ENCODE assay signal across 23 cellular contexts in the genomic region with DNA sequence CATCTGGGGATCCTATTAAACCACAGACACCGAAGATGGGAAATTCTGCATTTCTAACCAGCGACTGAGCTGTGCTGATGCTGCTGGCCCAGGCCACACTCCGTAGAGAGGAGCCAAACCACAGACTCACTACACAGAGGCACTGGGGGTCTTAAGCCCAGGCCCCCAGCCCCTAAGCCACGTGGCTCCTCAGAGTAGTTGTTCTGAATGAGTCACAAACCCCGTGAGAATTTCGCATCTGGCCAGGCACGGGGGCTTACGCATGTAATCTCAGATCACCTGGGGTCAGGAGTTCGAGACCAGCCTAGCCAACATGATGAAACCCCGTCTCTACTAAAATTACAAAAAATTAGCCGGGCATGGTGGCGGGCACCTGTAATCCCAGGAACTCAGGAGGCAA. TPM values are rescaled to one million over a fixed set of nuclear protein-coding genes. Genes with fewer than 3 reads are reported as not detected.
"Had no signal": no experiment of that assay in that cellular context is flagged by ENCODE, and none has a peak within 500 bp of the region (broad histone marks: within the 10 kb centered on the region; RNA-seq: fewer than 3 reads in every experiment).

No MANE protein-coding gene starts in this region.

- H3K9me3 ChIP-seq: adrenal gland, colonic mucosa, psoas muscle, thoracic aorta had no signal

- H3K4me1 ChIP-seq: colonic mucosa, heart right ventricle, left ventricle myocardium inferior, psoas muscle had no signal

- H3K36me3 ChIP-seq: adrenal gland, colonic mucosa, heart right ventricle, left ventricle myocardium inferior, thoracic aorta had no signal

- DNase-seq: activated B cell treated with CpG ODN at 0.5 μM for 24 hours; activated CD4-positive, alpha-beta T cell treated with anti-CD3 and anti-CD28 coated beads, Interleukin-2, amount 10 ng/mL, durations not matched to agents 24 days and 14 days; activated naive CD4-positive, alpha-beta T cell treated with anti-CD3 and anti-CD28 coated beads, Interleukin-2, amount 10 ng/mL, durations not matched to agents 7 days and 5 days; activated T-cell treated with anti-CD3 and anti-CD28 coated beads for 4 hours; adrenal gland; colonic mucosa; effector CD4-positive, alpha-beta T cell; heart right ventricle; kidney; left ventricle myocardium inferior; nucleus accumbens; psoas muscle; stimulated activated CD4-positive, alpha-beta T cell treated with anti-CD3 and anti-CD28 coated beads, Interleukin-15, amount 100 ng/mL, for 24 hours; stimulated activated CD4-positive, alpha-beta T cell treated with anti-CD3 and anti-CD28 coated beads, Interleukin-4, amount 100 ng/mL, for 24 hours; T-helper 17 cell had no signal

- H3K4me3 ChIP-seq: adrenal gland, colonic mucosa, heart right ventricle, left ventricle myocardium inferior, psoas muscle, thoracic aorta had no signal

- H3K27ac ChIP-seq: adrenal gland, colonic mucosa, heart right ventricle, left ventricle myocardium inferior, psoas muscle, thoracic aorta had no signal

- H3K27me3 ChIP-seq: adrenal gland, colonic mucosa had no signal

RNA-seq across cellular contexts. Expression of a gene that starts 2.8 kb away (rescaled TPM):
- total RNA-seq: activated B cell treated with CpG ODN at 0.5 μM for 24 hours; activated CD4-positive, alpha-beta T cell treated with anti-CD3 and anti-CD28 coated beads, Interleukin-2, amount 10 ng/mL, durations not matched to agents 24 days and 14 days; activated CD8-positive, alpha-beta memory T cell treated with anti-CD3 and anti-CD28 coated beads for 36 hours; activated T-helper 17 cell treated with anti-CD3 and anti-CD28 coated beads, Interleukin-2, amount 50 U/mL, for 72 hours; bronchial epithelial cell; endothelial cell of umbilical vein; frontal cortex; kidney; left ventricle myocardium inferior; natural killer cell treated with Interleukin-12 subunit alpha and Interleukin-12 subunit beta and Interleukin-15 and Interleukin-18, amount 100 ng/mL, for 72 hours; T-helper 17 cell; thoracic aorta; urinary bladder had no signal

RNA-seq across cellular contexts. Expression of a gene that starts 15.5 kb away (rescaled TPM):
- total RNA-seq: activated CD4-positive, alpha-beta T cell treated with anti-CD3 and anti-CD28 coated beads, Interleukin-2, amount 10 ng/mL, durations not matched to agents 24 days and 14 days; activated CD8-positive, alpha-beta memory T cell treated with anti-CD3 and anti-CD28 coated beads for 36 hours; activated T-helper 17 cell treated with anti-CD3 and anti-CD28 coated beads, Interleukin-2, amount 50 U/mL, for 72 hours; bronchial epithelial cell; endothelial cell of umbilical vein; frontal cortex; left ventricle myocardium inferior; urinary bladder had no signal

RNA-seq across cellular contexts. Expression of a gene that starts 22.1 kb away (rescaled TPM):
- total RNA-seq: activated B cell treated with CpG ODN at 0.5 μM for 24 hours; activated CD4-positive, alpha-beta T cell treated with anti-CD3 and anti-CD28 coated beads, Interleukin-2, amount 10 ng/mL, durations not matched to agents 24 days and 14 days; activated CD8-positive, alpha-beta memory T cell treated with anti-CD3 and anti-CD28 coated beads for 36 hours; activated T-helper 17 cell treated with anti-CD3 and anti-CD28 coated beads, Interleukin-2, amount 50 U/mL, for 72 hours; bronchial epithelial cell; endothelial cell of umbilical vein; frontal cortex; heart right ventricle; kidney; left ventricle myocardium inferior; natural killer cell treated with Interleukin-12 subunit alpha and Interleukin-12 subunit beta and Interleukin-15 and Interleukin-18, amount 100 ng/mL, for 72 hours; T-helper 17 cell; thoracic aorta had no signal
